1 cellular context compared by ENCODE assay signal in genomic region chr5:35618791-35619190, GRCh38.
TF ChIP-seq lines count a peak whose summit lies in the region.

No MANE protein-coding gene starts in this region.

TF ChIP-seq in WTC11, 78 proteins besides CTCF, POLR2A, EP300 and RAD21 (continued from another document):
- TF ChIP-seq AFF4 (CRISPR knock-in tag; IDR thresholded peaks at IDR 0.05; ENCODE audit: borderline replicate concordance): no peak
- TF ChIP-seq ETV6 (CRISPR knock-in tag; IDR thresholded peaks at IDR 0.05): no peak
- no peak for TF ChIP-seq MYBL2 (CRISPR knock-in tag; IDR thresholded peaks at IDR 0.05)
- TF ChIP-seq FOXJ3 (CRISPR knock-in tag; IDR thresholded peaks at IDR 0.05; ENCODE audit: borderline replicate concordance): no peak
- TF ChIP-seq ZNF425 (CRISPR knock-in tag; conservative IDR thresholded peaks at IDR 0.05): no peak
- TF ChIP-seq FOXP1 (CRISPR knock-in tag; IDR thresholded peaks at IDR 0.05; ENCODE audit: borderline replicate concordance): no peak
- no peak for TF ChIP-seq ESRRA (CRISPR knock-in tag; IDR thresholded peaks at IDR 0.05; ENCODE audit: borderline replicate concordance)
